In genomic region chr4:139839664-139840063, GRCh38 we compare ENCODE assay signal across 23 cellular contexts.
"Had no signal": no experiment of that assay in that cellular context is flagged by ENCODE, and none has a peak within 500 bp of the region (broad histone marks: within the 10 kb centered on the region; RNA-seq: fewer than 3 reads in every experiment).

No MANE protein-coding gene starts in this region.

- H3K27me3 Mint-ChIP-seq: activated CD4-positive, alpha-beta T cell treated with anti-CD3 and anti-CD28 coated beads, Interleukin-2, amount 10 ng/mL, durations not matched to agents 7 days and 5 days; activated naive CD4-positive, alpha-beta T cell treated with anti-CD3 and anti-CD28 coated beads, Interleukin-2, amount 50 U/mL, for 24 hours; dendritic cell treated with granulocyte-macrophage colony-stimulating factor and Interleukin-4, amounts not matched to agents 40 ng/mL and 50 ng/mL, for 4 days; T-cell had no signal

- H3K27ac Mint-ChIP-seq: activated CD4-positive, alpha-beta T cell treated with anti-CD3 and anti-CD28 coated beads, Interleukin-2, amount 10 ng/mL, durations not matched to agents 7 days and 5 days; activated CD8-positive, alpha-beta T cell treated with anti-CD3 and anti-CD28 coated beads, Interleukin-2, amount 10 ng/mL, durations not matched to agents 7 days and 5 days; activated naive CD4-positive, alpha-beta T cell treated with anti-CD3 and anti-CD28 coated beads, Interleukin-2, amount 50 U/mL, for 24 hours; activated T-helper 1 cell treated with anti-CD3 and anti-CD28 coated beads, Interleukin-12 subunit alpha, Interleukin-12 subunit beta, Interleukin-2, Interleukin-4 antibody, amounts not matched to agents 30 ng/mL and 10 ng/mL and 1 ng/mL, durations not matched to agents 14 hours and 24 hours and 36 hours; dendritic cell treated with granulocyte-macrophage colony-stimulating factor and Interleukin-4, amounts not matched to agents 40 ng/mL and 50 ng/mL, for 4 days; neural progenitor cell; T-cell; T-helper 2 cell treated with Interferon-gamma antibody and Interleukin-4, amounts not matched to agents 5 μg/mL and 100 μg/mL, for 36 hours had no signal

- H3K4me1 ChIP-seq: foreskin keratinocyte, sigmoid colon had no signal

- H3K9ac ChIP-seq: neural progenitor cell had no signal

- H3K9me3 Mint-ChIP-seq: activated CD4-positive, alpha-beta T cell treated with anti-CD3 and anti-CD28 coated beads, Interleukin-2, amount 10 ng/mL, durations not matched to agents 7 days and 5 days; activated naive CD4-positive, alpha-beta T cell treated with anti-CD3 and anti-CD28 coated beads, Interleukin-2, amount 50 U/mL, for 24 hours; activated T-helper 1 cell treated with anti-CD3 and anti-CD28 coated beads, Interleukin-12 subunit alpha, Interleukin-12 subunit beta, Interleukin-2, Interleukin-4 antibody, amounts not matched to agents 30 ng/mL and 10 ng/mL and 1 ng/mL, durations not matched to agents 14 hours and 24 hours and 36 hours; dendritic cell treated with granulocyte-macrophage colony-stimulating factor and Interleukin-4, amounts not matched to agents 40 ng/mL and 50 ng/mL, for 4 days; neural progenitor cell; T-cell; T-helper 2 cell treated with Interferon-gamma antibody and Interleukin-4, amounts not matched to agents 5 μg/mL and 100 μg/mL, for 36 hours had no signal

- H3K4me3 Mint-ChIP-seq: activated CD4-positive, alpha-beta T cell treated with anti-CD3 and anti-CD28 coated beads, Interleukin-2, amount 10 ng/mL, durations not matched to agents 7 days and 5 days; activated CD8-positive, alpha-beta T cell treated with anti-CD3 and anti-CD28 coated beads, Interleukin-2, amount 10 ng/mL, durations not matched to agents 7 days and 5 days; activated naive CD4-positive, alpha-beta T cell treated with anti-CD3 and anti-CD28 coated beads, Interleukin-2, amount 50 U/mL, for 24 hours; activated T-helper 1 cell treated with anti-CD3 and anti-CD28 coated beads, Interleukin-12 subunit alpha, Interleukin-12 subunit beta, Interleukin-2, Interleukin-4 antibody, amounts not matched to agents 30 ng/mL and 10 ng/mL and 1 ng/mL, durations not matched to agents 14 hours and 24 hours and 36 hours; dendritic cell treated with granulocyte-macrophage colony-stimulating factor and Interleukin-4, amounts not matched to agents 40 ng/mL and 50 ng/mL, for 4 days; neural progenitor cell; T-cell; T-helper 2 cell treated with Interferon-gamma antibody and Interleukin-4, amounts not matched to agents 5 μg/mL and 100 μg/mL, for 36 hours had no signal

- H3K36me3 ChIP-seq: left ventricle myocardium inferior, neural progenitor cell, sigmoid colon, thoracic aorta, upper lobe of left lung, WERI-Rb-1 had no signal

- H3K4me1 Mint-ChIP-seq: activated CD4-positive, alpha-beta T cell treated with anti-CD3 and anti-CD28 coated beads, Interleukin-2, amount 10 ng/mL, durations not matched to agents 7 days and 5 days; activated naive CD4-positive, alpha-beta T cell treated with anti-CD3 and anti-CD28 coated beads, Interleukin-2, amount 50 U/mL, for 24 hours; T-cell had no signal

- ATAC-seq: activated CD8-positive, alpha-beta T cell treated with anti-CD3 and anti-CD28 coated beads, Interleukin-2, amount 10 ng/mL, durations not matched to agents 7 days and 5 days; body of pancreas; foreskin keratinocyte; T-cell had no signal

- H3K4me3 ChIP-seq: body of pancreas, left ventricle myocardium inferior, neural progenitor cell, sigmoid colon, thoracic aorta, upper lobe of left lung had no signal

- H3K9me3 ChIP-seq: body of pancreas, left ventricle myocardium inferior, sigmoid colon, thoracic aorta, upper lobe of left lung had no signal

- H3K27me3 ChIP-seq: body of pancreas, foreskin keratinocyte, neural progenitor cell, sigmoid colon, upper lobe of left lung had no signal

- H3K36me3 Mint-ChIP-seq: activated naive CD4-positive, alpha-beta T cell treated with anti-CD3 and anti-CD28 coated beads, Interleukin-2, amount 50 U/mL, for 24 hours; T-cell had no signal

- DNase-seq: activated CD4-positive, alpha-beta T cell treated with anti-CD3 and anti-CD28 coated beads, Interleukin-2, amount 10 ng/mL, durations not matched to agents 7 days and 5 days; activated CD4-positive, CD25-positive, alpha-beta regulatory T cell treated with anti-CD3 and anti-CD28 coated beads, Interleukin-2, amount 50 U/mL, for 72 hours; activated CD8-positive, alpha-beta T cell treated with anti-CD3 and anti-CD28 coated beads, Interleukin-2, amount 10 ng/mL, durations not matched to agents 7 days and 5 days; activated gamma-delta T cell; anterior cingulate cortex; body of pancreas; effector CD4-positive, alpha-beta T cell; erythroblast; foreskin keratinocyte; left ventricle myocardium inferior; posterior cingulate gyrus; sigmoid colon; stimulated activated CD4-positive, alpha-beta T cell treated with anti-CD3 and anti-CD28 coated beads, Interleukin-4, amount 100 ng/mL, for 24 hours; stimulated activated naive CD4-positive, alpha-beta T cell treated with Interleukin-2 at 50 U/mL for 16 hours; T-cell; upper lobe of left lung; WERI-Rb-1 had no signal
